8 cellular contexts compared by ENCODE assay signal in the genomic region with DNA sequence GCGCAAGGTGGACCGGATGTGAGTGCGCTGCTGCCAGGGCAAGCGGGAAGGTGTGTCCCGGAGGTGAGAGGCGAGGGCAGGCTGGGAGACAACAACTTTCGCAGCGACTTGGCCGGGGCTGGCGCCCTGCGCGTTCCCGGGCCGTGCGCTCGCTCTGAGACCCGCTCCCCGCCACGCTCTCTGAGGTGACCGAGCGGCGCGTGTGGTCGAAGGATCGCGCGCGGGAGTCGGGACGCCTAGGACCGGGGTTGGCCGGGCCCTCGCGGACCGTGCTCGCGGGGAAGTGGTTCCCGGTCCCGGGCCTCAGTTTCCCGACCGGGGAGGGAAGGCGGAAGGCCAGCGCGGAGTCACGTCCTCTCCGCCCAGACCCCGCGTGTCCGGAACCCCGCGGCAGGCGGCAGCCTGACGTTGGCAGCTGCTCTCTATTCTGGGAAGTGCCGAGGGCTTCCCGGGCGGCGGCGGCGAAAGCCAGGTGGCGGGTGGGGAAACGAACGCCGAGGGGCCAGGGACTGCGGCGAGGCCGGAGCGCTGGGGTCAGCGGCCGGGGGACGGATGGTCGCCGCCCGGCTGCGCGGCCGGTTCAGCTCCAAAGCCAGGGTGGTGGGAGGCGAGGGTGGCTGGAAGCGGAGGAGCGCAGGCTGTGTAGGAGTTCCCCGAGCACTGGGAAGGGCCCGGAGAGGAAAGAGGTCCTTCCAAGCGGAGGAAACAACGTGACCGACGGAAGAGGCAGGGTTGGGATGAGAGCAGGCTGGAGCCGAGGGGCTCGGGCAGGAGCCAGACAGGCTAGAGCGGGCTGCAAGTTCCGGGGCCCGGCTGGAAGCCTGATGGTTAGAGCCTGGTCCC. TPM values are rescaled to one million over a fixed set of nuclear protein-coding genes. Genes with fewer than 3 reads are reported as not detected.
DNase-seq lines count a peak whose midpoint lies in the region; TF ChIP-seq lines count a peak whose summit lies in the region.

No MANE protein-coding gene starts in this region.

- peak; percentile 48 for DNase-seq in G401 (ENCODE audit: low spot score)
- peak; percentile 43 to 77 for DNase-seq in HAP-1 (ENCODE audit: low spot score in 2 of 2)
- peak; percentile 72 for DNase-seq in NCI-H226
- DNase-seq in activated T-helper 2 cell treated with anti-CD3 and anti-CD28 coated beads, Interferon-gamma antibody, Interleukin-2, Interleukin-4, amounts not matched to agents 10 μg/mL and 5 μg/mL and 100 μg/mL, durations not matched to agents 14 hours and 24 hours and 36 hours (ENCODE audit: low spot score): peak; percentile 25
- peak; percentile 71 for DNase-seq in cardiac muscle cell (ENCODE audit: low read depth in 1 of 2, low spot score in 1 of 2)
- peak; percentile 86 for DNase-seq in posterior vena cava (ENCODE audit: low spot score)
- DNase-seq in COLO829 (ENCODE audit: low spot score): no peak
- DNase-seq in NCI-H446 treated with DMSO at 0.1 percent for 48 hours (lab: John Stamatoyannopoulos, UW): no peak

- no peaks in the 10 kb centered on the region for H3K9me3 Mint-ChIP-seq in activated T-helper 2 cell treated with anti-CD3 and anti-CD28 coated beads, Interferon-gamma antibody, Interleukin-2, Interleukin-4, amounts not matched to agents 10 μg/mL and 5 μg/mL and 100 μg/mL, durations not matched to agents 14 hours and 24 hours and 36 hours

- no peaks in the 10 kb centered on the region for H3K27me3 ChIP-seq in HAP-1 (ENCODE audit: low read depth)
- H3K27me3 ChIP-seq in cardiac muscle cell: no peaks in the 10 kb centered on the region

- H3K9me3 ChIP-seq in HAP-1 (no peaks in the 10 kb centered on the region), cardiac muscle cell (ENCODE audit: low read depth) (no peaks in the 10 kb centered on the region)

- intact Hi-C loops in activated T-helper 2 cell treated with anti-CD3 and anti-CD28 coated beads, Interferon-gamma antibody, Interleukin-2, Interleukin-4, amounts not matched to agents 10 μg/mL and 5 μg/mL and 100 μg/mL, durations not matched to agents 14 hours and 24 hours and 36 hours (cut with micrococcal nuclease): loop anchor here (10.0 kb wide), 1 partner anchor 109 kb away; the partner anchor contains the start of gene TRA2B
- intact Hi-C loops in posterior vena cava (cut with DNase I): no loop called here

- no peak for TF ChIP-seq CTCF in cardiac muscle cell (IDR thresholded peaks at IDR 0.05; ENCODE audit: low read depth, low read length)

- H3K4me3 ChIP-seq in HAP-1 (peak overlapping the region; percentile 54), cardiac muscle cell (peak overlapping the region; percentile 94)

- H3K4me1 ChIP-seq in HAP-1: peaks cover 22% of the 10 kb centered on the region
- H3K4me1 ChIP-seq in cardiac muscle cell (ENCODE audit: low read depth): peaks cover 12% of the 10 kb centered on the region

- in situ Hi-C loops in G401 (cut with HindIII; ENCODE audit: low sequenced_read_pairs): loop anchor here (10.0 kb wide), 1 partner anchor 99 kb away; no protein-coding TSS in a partner anchor
- in situ Hi-C loops in HAP-1 (cut with MboI; ENCODE audit: low sequenced_read_pairs): no loop called here

- H3K36me3 Mint-ChIP-seq in activated T-helper 2 cell treated with anti-CD3 and anti-CD28 coated beads, Interferon-gamma antibody, Interleukin-2, Interleukin-4, amounts not matched to agents 10 μg/mL and 5 μg/mL and 100 μg/mL, durations not matched to agents 14 hours and 24 hours and 36 hours (ENCODE audit: low read depth): no peaks in the 10 kb centered on the region

- peak overlapping the region; percentile 75 for H3K4me3 Mint-ChIP-seq in activated T-helper 2 cell treated with anti-CD3 and anti-CD28 coated beads, Interferon-gamma antibody, Interleukin-2, Interleukin-4, amounts not matched to agents 10 μg/mL and 5 μg/mL and 100 μg/mL, durations not matched to agents 14 hours and 24 hours and 36 hours (ENCODE audit: low read depth)

- no peaks in the 10 kb centered on the region for H3K36me3 ChIP-seq in HAP-1 (replicated peaks)
- H3K36me3 ChIP-seq in cardiac muscle cell: no peaks in the 10 kb centered on the region

- peak overlapping the region; percentile 71 for H3K27ac ChIP-seq in cardiac muscle cell

- peaks cover 10% of the 10 kb centered on the region for H3K4me1 Mint-ChIP-seq in activated T-helper 2 cell treated with anti-CD3 and anti-CD28 coated beads, Interferon-gamma antibody, Interleukin-2, Interleukin-4, amounts not matched to agents 10 μg/mL and 5 μg/mL and 100 μg/mL, durations not matched to agents 14 hours and 24 hours and 36 hours (ENCODE audit: low read depth)

- peaks cover 75% of the 10 kb centered on the region for H3K27me3 Mint-ChIP-seq in activated T-helper 2 cell treated with anti-CD3 and anti-CD28 coated beads, Interferon-gamma antibody, Interleukin-2, Interleukin-4, amounts not matched to agents 10 μg/mL and 5 μg/mL and 100 μg/mL, durations not matched to agents 14 hours and 24 hours and 36 hours (ENCODE audit: low read depth)

- no peak overlapping the region for H3K27ac Mint-ChIP-seq in activated T-helper 2 cell treated with anti-CD3 and anti-CD28 coated beads, Interferon-gamma antibody, Interleukin-2, Interleukin-4, amounts not matched to agents 10 μg/mL and 5 μg/mL and 100 μg/mL, durations not matched to agents 14 hours and 24 hours and 36 hours

RNA-seq across cellular contexts. Expression of gene IGF2BP2, which starts 1.0 kb away (rescaled TPM):
- total RNA-seq in G401 (2014; rRNA removed; shearing (Covaris generic)): 40.1 and 42.2 TPM in 2 replicates
- total RNA-seq in activated T-helper 2 cell treated with anti-CD3 and anti-CD28 coated beads, Interferon-gamma antibody, Interleukin-2, Interleukin-4, amounts not matched to agents 10 μg/mL and 5 μg/mL and 100 μg/mL, durations not matched to agents 14 hours and 24 hours and 36 hours: 0.05 and 1.6 TPM in 2 replicates
- 77.1 and 119 TPM in 2 replicates for total RNA-seq in cardiac muscle cell
- 129 and 164 TPM in 2 replicates for polyA plus RNA-seq in cardiac muscle cell
- 1 to 10 TPM; 4.1 to 4.2 TPM for total RNA-seq in posterior vena cava

Comparison
In these comparisons a context has a peak if more than half of its experiments do, and no peak if none do; other contexts are left out.
1. DNase-seq: peak in G401 (single experiment), HAP-1 (2 of 2), NCI-H226 (single experiment), activated T-helper 2 cell treated with anti-CD3 and anti-CD28 coated beads, Interferon-gamma antibody, Interleukin-2, Interleukin-4, amounts not matched to agents 10 μg/mL and 5 μg/mL and 100 μg/mL, durations not matched to agents 14 hours and 24 hours and 36 hours (single experiment), cardiac muscle cell (2 of 2) and posterior vena cava (single experiment); none in COLO829 (single experiment) and NCI-H446 treated with DMSO at 0.1 percent for 48 hours (single experiment).